1 cellular context compared by ENCODE assay signal in the genomic region with DNA sequence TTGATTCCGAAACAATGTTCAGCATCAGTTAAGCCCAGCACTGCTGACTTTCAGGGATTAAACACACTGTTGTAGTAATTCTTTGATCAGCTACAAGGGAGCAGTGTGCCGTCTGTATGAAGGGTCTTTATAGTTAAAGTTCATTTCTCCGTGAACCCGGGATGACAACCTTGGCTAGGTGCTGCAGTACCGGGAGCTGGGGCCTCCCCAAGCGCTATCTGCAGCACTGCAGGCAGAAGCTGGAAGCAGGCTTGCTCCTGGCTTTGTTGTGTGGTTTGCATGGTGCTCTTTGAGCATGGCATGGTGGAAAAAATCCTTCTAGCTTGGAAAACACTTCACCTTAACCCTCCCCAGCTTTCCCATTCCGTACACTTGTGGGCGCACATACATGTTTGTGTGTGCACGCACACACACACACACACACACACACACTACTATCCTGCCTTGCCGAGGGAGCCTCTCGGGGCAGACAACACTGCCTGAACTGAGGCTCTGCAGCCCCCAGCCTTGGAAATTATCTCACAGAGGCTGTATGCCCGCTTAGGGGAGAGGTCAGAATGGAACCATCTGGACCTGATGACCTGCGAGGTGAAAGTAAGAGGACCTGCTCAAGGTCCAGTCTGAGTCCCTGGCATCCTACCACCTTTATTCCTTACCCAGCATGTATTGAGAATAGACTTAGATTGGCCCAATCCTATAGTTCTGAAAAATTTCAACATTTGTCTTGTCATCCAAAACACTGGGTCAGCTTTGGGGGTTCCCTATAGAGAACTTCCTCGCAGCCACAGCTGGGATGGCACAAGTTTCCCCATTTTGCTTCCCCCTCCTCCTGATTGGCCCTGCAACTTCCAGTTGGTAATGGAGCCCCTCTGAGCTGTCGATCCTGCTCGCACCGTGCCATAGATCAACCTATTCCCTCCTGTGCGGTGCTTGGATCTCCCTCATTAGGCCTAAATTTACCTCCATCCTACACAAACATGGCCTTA.
TF ChIP-seq lines count a peak whose summit lies in the region.

No MANE protein-coding gene starts in this region.

TF ChIP-seq in HepG2, 621 proteins besides CTCF, POLR2A, EP300 and RAD21 (continued from another document):
- TF ChIP-seq, protein P1, sequence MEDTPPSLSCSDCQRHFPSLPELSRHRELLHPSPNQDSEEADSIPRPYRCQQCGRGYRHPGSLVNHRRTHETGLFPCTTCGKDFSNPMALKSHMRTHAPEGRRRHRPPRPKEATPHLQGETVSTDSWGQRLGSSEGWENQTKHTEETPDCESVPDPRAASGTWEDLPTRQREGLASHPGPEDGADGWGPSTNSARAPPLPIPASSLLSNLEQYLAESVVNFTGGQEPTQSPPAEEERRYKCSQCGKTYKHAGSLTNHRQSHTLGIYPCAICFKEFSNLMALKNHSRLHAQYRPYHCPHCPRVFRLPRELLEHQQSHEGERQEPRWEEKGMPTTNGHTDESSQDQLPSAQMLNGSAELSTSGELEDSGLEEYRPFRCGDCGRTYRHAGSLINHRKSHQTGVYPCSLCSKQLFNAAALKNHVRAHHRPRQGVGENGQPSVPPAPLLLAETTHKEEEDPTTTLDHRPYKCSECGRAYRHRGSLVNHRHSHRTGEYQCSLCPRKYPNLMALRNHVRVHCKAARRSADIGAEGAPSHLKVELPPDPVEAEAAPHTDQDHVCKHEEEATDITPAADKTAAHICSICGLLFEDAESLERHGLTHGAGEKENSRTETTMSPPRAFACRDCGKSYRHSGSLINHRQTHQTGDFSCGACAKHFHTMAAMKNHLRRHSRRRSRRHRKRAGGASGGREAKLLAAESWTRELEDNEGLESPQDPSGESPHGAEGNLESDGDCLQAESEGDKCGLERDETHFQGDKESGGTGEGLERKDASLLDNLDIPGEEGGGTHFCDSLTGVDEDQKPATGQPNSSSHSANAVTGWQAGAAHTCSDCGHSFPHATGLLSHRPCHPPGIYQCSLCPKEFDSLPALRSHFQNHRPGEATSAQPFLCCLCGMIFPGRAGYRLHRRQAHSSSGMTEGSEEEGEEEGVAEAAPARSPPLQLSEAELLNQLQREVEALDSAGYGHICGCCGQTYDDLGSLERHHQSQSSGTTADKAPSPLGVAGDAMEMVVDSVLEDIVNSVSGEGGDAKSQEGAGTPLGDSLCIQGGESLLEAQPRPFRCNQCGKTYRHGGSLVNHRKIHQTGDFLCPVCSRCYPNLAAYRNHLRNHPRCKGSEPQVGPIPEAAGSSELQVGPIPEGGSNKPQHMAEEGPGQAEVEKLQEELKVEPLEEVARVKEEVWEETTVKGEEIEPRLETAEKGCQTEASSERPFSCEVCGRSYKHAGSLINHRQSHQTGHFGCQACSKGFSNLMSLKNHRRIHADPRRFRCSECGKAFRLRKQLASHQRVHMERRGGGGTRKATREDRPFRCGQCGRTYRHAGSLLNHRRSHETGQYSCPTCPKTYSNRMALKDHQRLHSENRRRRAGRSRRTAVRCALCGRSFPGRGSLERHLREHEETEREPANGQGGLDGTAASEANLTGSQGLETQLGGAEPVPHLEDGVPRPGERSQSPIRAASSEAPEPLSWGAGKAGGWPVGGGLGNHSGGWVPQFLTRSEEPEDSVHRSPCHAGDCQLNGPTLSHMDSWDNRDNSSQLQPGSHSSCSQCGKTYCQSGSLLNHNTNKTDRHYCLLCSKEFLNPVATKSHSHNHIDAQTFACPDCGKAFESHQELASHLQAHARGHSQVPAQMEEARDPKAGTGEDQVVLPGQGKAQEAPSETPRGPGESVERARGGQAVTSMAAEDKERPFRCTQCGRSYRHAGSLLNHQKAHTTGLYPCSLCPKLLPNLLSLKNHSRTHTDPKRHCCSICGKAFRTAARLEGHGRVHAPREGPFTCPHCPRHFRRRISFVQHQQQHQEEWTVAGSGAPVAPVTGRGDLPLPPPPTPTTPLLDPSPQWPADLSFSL (CRISPR knock-in tag; IDR thresholded peaks at IDR 0.05), result peak; percentile 72; the same call in 1 of the 2 replicates
- TF ChIP-seq ZNF136 (CRISPR knock-in tag; IDR thresholded peaks at IDR 0.05; ENCODE audit: low read depth) (no peak), FOXC1 (CRISPR knock-in tag; IDR thresholded peaks at IDR 0.05; ENCODE audit: borderline replicate concordance) (no peak), SMARCE1 (IDR thresholded peaks at IDR 0.05; ENCODE audit: borderline replicate concordance) (no peak), ZNF430 (CRISPR knock-in tag; IDR thresholded peaks at IDR 0.05) (no peak), FOXK1 (CRISPR knock-in tag; IDR thresholded peaks at IDR 0.05; ENCODE audit: borderline replicate concordance, low read depth) (0 out of 2 replicates have a peak, but pooled peaks have one; percentile 3), ZNF264 (CRISPR knock-in tag; IDR thresholded peaks at IDR 0.05) (0 out of 2 replicates have a peak, but pooled peaks have one; percentile 35), HNF4A (CRISPR knock-in tag; IDR thresholded peaks at IDR 0.05) (peak; percentile 53), ZBTB38 (CRISPR knock-in tag; IDR thresholded peaks at IDR 0.05) (peak; percentile 41; the same call in 1 of the 2 replicates), FOXA3 (CRISPR knock-in tag; IDR thresholded peaks at IDR 0.05) (no peak), ZNF292 (CRISPR knock-in tag; IDR thresholded peaks at IDR 0.05; ENCODE audit: borderline replicate concordance, low read depth) (peak; percentile 17; the same call in 1 of the 2 replicates), EHMT2 (IDR thresholded peaks at IDR 0.05; ENCODE audit: borderline replicate concordance, low read depth, low read length) (no peak), ZNF709 (CRISPR knock-in tag; IDR thresholded peaks at IDR 0.05) (no peak), ZNF326 (CRISPR knock-in tag; IDR thresholded peaks at IDR 0.05; ENCODE audit: borderline replicate concordance) (no peak), CHD4 (IDR thresholded peaks at IDR 0.05; ENCODE audit: borderline replicate concordance, low read length) (no peak), ZNF567 (CRISPR knock-in tag; IDR thresholded peaks at IDR 0.05; ENCODE audit: borderline replicate concordance) (0 out of 2 replicates have a peak, but pooled peaks have one; percentile 32), SP4 (CRISPR knock-in tag; IDR thresholded peaks at IDR 0.05) (0 out of 2 replicates have a peak, but pooled peaks have one; percentile 2)
- TF ChIP-seq, protein P2, sequence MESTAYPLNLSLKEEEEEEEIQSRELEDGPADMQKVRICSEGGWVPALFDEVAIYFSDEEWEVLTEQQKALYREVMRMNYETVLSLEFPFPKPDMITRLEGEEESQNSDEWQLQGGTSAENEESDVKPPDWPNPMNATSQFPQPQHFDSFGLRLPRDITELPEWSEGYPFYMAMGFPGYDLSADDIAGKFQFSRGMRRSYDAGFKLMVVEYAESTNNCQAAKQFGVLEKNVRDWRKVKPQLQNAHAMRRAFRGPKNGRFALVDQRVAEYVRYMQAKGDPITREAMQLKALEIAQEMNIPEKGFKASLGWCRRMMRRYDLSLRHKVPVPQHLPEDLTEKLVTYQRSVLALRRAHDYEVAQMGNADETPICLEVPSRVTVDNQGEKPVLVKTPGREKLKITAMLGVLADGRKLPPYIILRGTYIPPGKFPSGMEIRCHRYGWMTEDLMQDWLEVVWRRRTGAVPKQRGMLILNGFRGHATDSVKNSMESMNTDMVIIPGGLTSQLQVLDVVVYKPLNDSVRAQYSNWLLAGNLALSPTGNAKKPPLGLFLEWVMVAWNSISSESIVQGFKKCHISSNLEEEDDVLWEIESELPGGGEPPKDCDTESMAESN (CRISPR knock-in tag; conservative IDR thresholded peaks at IDR 0.05), result no peak
- TF ChIP-seq, protein P3, sequence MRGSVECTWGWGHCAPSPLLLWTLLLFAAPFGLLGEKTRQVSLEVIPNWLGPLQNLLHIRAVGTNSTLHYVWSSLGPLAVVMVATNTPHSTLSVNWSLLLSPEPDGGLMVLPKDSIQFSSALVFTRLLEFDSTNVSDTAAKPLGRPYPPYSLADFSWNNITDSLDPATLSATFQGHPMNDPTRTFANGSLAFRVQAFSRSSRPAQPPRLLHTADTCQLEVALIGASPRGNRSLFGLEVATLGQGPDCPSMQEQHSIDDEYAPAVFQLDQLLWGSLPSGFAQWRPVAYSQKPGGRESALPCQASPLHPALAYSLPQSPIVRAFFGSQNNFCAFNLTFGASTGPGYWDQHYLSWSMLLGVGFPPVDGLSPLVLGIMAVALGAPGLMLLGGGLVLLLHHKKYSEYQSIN (CRISPR knock-in tag; IDR thresholded peaks at IDR 0.05; ENCODE audit: borderline replicate concordance), result no peak
- TF ChIP-seq, protein P4, sequence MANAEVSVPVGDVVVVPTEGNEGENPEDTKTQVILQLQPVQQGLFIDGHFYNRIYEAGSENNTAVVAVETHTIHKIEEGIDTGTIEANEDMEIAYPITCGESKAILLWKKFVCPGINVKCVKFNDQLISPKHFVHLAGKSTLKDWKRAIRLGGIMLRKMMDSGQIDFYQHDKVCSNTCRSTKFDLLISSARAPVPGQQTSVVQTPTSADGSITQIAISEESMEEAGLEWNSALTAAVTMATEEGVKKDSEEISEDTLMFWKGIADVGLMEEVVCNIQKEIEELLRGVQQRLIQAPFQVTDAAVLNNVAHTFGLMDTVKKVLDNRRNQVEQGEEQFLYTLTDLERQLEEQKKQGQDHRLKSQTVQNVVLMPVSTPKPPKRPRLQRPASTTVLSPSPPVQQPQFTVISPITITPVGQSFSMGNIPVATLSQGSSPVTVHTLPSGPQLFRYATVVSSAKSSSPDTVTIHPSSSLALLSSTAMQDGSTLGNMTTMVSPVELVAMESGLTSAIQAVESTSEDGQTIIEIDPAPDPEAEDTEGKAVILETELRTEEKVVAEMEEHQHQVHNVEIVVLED (CRISPR knock-in tag; IDR thresholded peaks at IDR 0.05; ENCODE audit: borderline replicate concordance), result 0 out of 2 replicates have a peak, but pooled peaks have one; percentile 1
- TF ChIP-seq, protein P5, sequence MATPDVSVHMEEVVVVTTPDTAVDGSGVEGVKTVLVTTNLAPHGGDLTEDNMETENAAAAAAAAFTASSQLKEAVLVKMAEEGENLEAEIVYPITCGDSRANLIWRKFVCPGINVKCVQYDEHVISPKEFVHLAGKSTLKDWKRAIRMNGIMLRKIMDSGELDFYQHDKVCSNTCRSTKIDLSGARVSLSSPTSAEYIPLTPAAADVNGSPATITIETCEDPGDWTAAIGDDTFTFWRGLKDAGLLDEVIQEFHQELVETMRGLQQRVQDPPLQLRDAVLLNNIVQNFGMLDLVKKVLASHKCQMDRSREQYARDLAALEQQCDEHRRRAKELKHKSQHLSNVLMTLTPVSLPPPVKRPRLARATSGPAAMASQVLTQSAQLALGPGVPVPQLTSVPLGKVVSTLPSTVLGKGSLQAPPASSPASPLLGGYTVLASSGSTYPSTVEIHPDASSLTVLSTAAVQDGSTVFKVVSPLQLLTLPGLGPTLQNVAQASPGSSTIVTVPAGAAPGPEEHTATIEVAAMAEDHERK (CRISPR knock-in tag; IDR thresholded peaks at IDR 0.05; ENCODE audit: low read depth), result no peak
- TF ChIP-seq, protein P6, sequence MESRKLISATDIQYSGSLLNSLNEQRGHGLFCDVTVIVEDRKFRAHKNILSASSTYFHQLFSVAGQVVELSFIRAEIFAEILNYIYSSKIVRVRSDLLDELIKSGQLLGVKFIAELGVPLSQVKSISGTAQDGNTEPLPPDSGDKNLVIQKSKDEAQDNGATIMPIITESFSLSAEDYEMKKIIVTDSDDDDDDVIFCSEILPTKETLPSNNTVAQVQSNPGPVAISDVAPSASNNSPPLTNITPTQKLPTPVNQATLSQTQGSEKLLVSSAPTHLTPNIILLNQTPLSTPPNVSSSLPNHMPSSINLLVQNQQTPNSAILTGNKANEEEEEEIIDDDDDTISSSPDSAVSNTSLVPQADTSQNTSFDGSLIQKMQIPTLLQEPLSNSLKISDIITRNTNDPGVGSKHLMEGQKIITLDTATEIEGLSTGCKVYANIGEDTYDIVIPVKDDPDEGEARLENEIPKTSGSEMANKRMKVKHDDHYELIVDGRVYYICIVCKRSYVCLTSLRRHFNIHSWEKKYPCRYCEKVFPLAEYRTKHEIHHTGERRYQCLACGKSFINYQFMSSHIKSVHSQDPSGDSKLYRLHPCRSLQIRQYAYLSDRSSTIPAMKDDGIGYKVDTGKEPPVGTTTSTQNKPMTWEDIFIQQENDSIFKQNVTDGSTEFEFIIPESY (CRISPR knock-in tag; IDR thresholded peaks at IDR 0.05), result no peak
- TF ChIP-seq, protein P7, sequence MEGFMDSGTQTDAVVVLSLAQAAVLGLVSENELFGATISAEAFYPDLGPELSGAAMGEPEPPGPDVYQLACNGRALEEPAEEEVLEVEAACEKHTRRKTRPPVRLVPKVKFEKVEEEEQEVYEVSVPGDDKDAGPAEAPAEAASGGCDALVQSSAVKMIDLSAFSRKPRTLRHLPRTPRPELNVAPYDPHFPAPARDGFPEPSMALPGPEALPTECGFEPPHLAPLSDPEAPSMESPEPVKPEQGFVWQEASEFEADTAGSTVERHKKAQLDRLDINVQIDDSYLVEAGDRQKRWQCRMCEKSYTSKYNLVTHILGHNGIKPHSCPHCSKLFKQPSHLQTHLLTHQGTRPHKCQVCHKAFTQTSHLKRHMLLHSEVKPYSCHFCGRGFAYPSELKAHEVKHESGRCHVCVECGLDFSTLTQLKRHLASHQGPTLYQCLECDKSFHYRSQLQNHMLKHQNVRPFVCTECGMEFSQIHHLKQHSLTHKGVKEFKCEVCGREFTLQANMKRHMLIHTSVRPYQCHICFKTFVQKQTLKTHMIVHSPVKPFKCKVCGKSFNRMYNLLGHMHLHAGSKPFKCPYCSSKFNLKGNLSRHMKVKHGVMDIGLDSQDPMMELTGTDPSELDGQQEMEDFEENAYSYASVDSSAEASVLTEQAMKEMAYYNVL (CRISPR knock-in tag; IDR thresholded peaks at IDR 0.05; ENCODE audit: borderline replicate concordance), result 0 out of 2 replicates have a peak, but pooled peaks have one; percentile 36
- TF ChIP-seq, protein P8, sequence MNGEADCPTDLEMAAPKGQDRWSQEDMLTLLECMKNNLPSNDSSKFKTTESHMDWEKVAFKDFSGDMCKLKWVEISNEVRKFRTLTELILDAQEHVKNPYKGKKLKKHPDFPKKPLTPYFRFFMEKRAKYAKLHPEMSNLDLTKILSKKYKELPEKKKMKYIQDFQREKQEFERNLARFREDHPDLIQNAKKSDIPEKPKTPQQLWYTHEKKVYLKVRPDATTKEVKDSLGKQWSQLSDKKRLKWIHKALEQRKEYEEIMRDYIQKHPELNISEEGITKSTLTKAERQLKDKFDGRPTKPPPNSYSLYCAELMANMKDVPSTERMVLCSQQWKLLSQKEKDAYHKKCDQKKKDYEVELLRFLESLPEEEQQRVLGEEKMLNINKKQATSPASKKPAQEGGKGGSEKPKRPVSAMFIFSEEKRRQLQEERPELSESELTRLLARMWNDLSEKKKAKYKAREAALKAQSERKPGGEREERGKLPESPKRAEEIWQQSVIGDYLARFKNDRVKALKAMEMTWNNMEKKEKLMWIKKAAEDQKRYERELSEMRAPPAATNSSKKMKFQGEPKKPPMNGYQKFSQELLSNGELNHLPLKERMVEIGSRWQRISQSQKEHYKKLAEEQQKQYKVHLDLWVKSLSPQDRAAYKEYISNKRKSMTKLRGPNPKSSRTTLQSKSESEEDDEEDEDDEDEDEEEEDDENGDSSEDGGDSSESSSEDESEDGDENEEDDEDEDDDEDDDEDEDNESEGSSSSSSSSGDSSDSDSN (CRISPR knock-in tag; IDR thresholded peaks at IDR 0.05), result peak; percentile 51
TF ChIP-seq in HepG2: peak in this region for 12.
